8 cellular contexts compared by ENCODE assay signal in the genomic region with DNA sequence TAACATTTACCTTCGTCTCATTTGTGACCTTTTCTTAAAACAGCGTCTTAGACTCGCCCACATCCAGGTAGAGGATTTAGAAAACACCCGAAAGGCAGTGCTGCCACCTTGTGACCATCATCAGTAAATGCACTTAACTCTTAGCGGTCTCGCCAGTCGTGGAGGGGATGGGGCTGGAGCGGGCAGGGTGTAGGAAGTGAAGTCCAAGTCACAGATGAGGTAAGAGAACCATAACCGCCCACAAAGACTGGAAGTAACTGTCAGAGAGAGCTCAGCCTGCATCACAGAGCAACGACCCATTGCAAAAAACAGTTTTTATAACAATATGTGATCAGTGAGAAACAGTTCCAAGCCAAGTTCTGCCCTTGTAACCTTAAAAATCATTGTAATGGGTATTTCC. TPM values are rescaled to one million over a fixed set of nuclear protein-coding genes. Genes with fewer than 3 reads are reported as not detected.
A peak's percentile ranks its signal among the peaks of the same experiment; 100 is the strongest.
DNase-seq lines count a peak whose midpoint lies in the region; ATAC-seq and TF ChIP-seq lines count a peak whose summit lies in the region.
"Had no signal": no experiment of that assay in that cellular context is flagged by ENCODE, and none has a peak within 500 bp of the region (broad histone marks: within the 10 kb centered on the region; RNA-seq: fewer than 3 reads in every experiment).

No MANE protein-coding gene starts in this region.

- DNase-seq in GM13976 (ENCODE audit: low spot score) (peak; percentile 83), NCI-H146 treated with DMSO at 0.1 percent for 48 hours (lab: John Stamatoyannopoulos, UW; ENCODE audit: unreplicated experiment) (peak; percentile 80), T-cell (peak; percentile 45 to 74 (median 65)), ascending aorta (ENCODE audit: low spot score in 2 of 2) (no peak), iPS DF 6.9 (ENCODE audit: low read depth, low spot score) (peak; percentile 93)
- peak; percentile 40 to 58 for DNase-seq in stimulated activated CD4-positive, alpha-beta T cell treated with anti-CD3 and anti-CD28 coated beads, Interleukin-12 subunit alpha, Interleukin-12 subunit beta, amount 100 ng/mL, for 24 hours (ENCODE audit: low read depth in 2 of 2)

- whole genome bisulfite sequencing in iPS DF 6.9 (ENCODE audit: insufficient coverage, insufficient read length), result no CpG with 5 or more reads among the region's 10 CpGs

- ATAC-seq in T-cell (replicated peaks in 1 of 4), result peak; percentile 90 to 97 (median 94)
- ATAC-seq in GM19023 (IDR thresholded peaks at IDR 0.05; ENCODE audit: unreplicated experiment), result no peak

- CTCF ChIA-PET in T-cell (lab: Charles Lee), result interaction anchor here (0.8 to 4.8 kb wide), 6 partner anchors 8 to 145 kb away, joined by 3 to 59 read pairs (median 8); no protein-coding TSS in a partner anchor

- H3K4me1 Mint-ChIP-seq in T-cell, result peaks cover 15 to 17% (median 17%) of the 10 kb centered on the region in 3 donors

- in situ Hi-C loops in GM13976 (cut with MboI; ENCODE audit: low sequenced_read_pairs, unreplicated experiment), result no loop called here

- intact Hi-C loops in ascending aorta (cut with DNase I), result no loop called here

- no peaks in the 10 kb centered on the region for H3K9me3 ChIP-seq in ascending aorta
- H3K9me3 ChIP-seq in iPS DF 6.9 (ENCODE audit: control insufficient read depth, insufficient read depth, low read length), result no peaks in the 10 kb centered on the region
- H3K9me3 ChIP-seq: ovary had no signal

- H3K27ac ChIP-seq in ascending aorta, result no peak overlapping the region
- H3K27ac ChIP-seq in iPS DF 6.9 (ENCODE audit: low read length), result no peak overlapping the region
- H3K27ac ChIP-seq: ovary had no signal

- peaks cover 48 to 64% of the 10 kb centered on the region in 2 donors for H3K27me3 Mint-ChIP-seq in T-cell

- no peaks in the 10 kb centered on the region for H3K36me3 Mint-ChIP-seq in T-cell

- H3K4me3 ChIP-seq in ascending aorta (no peak overlapping the region), iPS DF 6.9 (ENCODE audit: low read length) (no peak overlapping the region; the same call in 1 of the 2 replicates)
- H3K4me3 ChIP-seq: ovary had no signal

- H3K27ac Mint-ChIP-seq in T-cell, result peak overlapping the region in 1 of 2 donors; percentile 15

- H3K4me3 Mint-ChIP-seq in T-cell, result peak overlapping the region in 1 of 3 donors; percentile 5

- H3K4me1 ChIP-seq in ascending aorta, result no peaks in the 10 kb centered on the region
- H3K4me1 ChIP-seq in iPS DF 6.9 (ENCODE audit: control insufficient read depth, insufficient read depth, low read length), result no peaks in the 10 kb centered on the region

- H3K36me3 ChIP-seq in ascending aorta (no peaks in the 10 kb centered on the region), iPS DF 6.9 (ENCODE audit: control insufficient read depth, insufficient read depth, low read length) (no peaks in the 10 kb centered on the region)
- H3K36me3 ChIP-seq: ovary had no signal

- no peaks in the 10 kb centered on the region for H3K9me3 Mint-ChIP-seq in T-cell

- peak; percentile 88 for TF ChIP-seq CTCF in GM13976 (IDR thresholded peaks at IDR 0.05; ENCODE audit: borderline replicate concordance, control extremely low read depth, extremely low read depth, insufficient read depth, missing control alignments)
- TF ChIP-seq CTCF in ascending aorta (IDR thresholded peaks at IDR 0.05), result peak; percentile 28 to 64 (median 50)

- H3K27me3 ChIP-seq in ascending aorta (no peaks in the 10 kb centered on the region), iPS DF 6.9 (ENCODE audit: control insufficient read depth, insufficient read depth, low read length) (no peaks in the 10 kb centered on the region; the same call in 1 of the 2 replicates)
- H3K27me3 ChIP-seq: ovary had no signal

- POLR2A ChIA-PET in T-cell (lab: Charles Lee), result no interaction called here

RNA-seq across cellular contexts. Expression of gene CEACAM3, which starts 10.7 kb away (rescaled TPM):
- total RNA-seq in T-cell (not detected), ascending aorta (not detected)
- total RNA-seq: ovary had no signal

RNA-seq across cellular contexts. Expression of gene CEACAM6, which starts 30.3 kb away (rescaled TPM):
- total RNA-seq in T-cell (under 1 TPM in 3 of 5 donors, not detected in 2; 0.53 to 0.76 (median 0.67) TPM), ascending aorta (not detected)

RNA-seq across cellular contexts. Expression of gene LYPD4, which starts 58.8 kb away (rescaled TPM):
- total RNA-seq in T-cell, result not detected
- not detected for total RNA-seq in ascending aorta
- total RNA-seq: ovary had no signal

RNA-seq across cellular contexts. Expression of gene DMRTC2, which starts 59.2 kb away (rescaled TPM):
- total RNA-seq in T-cell, result not detected
- total RNA-seq in ascending aorta, result not detected
- total RNA-seq: ovary had no signal

Comparison
In these comparisons a context has a peak if more than half of its experiments do, and no peak if none do; other contexts are left out.
1. DNase-seq: peak in GM13976 (single experiment), NCI-H146 treated with DMSO at 0.1 percent for 48 hours (single experiment), T-cell (34 of 34), iPS DF 6.9 (single experiment) and stimulated activated CD4-positive, alpha-beta T cell treated with anti-CD3 and anti-CD28 coated beads, Interleukin-12 subunit alpha, Interleukin-12 subunit beta, amount 100 ng/mL, for 24 hours (2 of 2); none in ascending aorta (0 of 2).